1 cellular context compared by ENCODE assay signal in genomic region chr14:92786427-92786756, GRCh38.
A peak's percentile ranks its signal among the peaks of the same experiment; 100 is the strongest.
TF ChIP-seq lines count a peak whose summit lies in the region.

No MANE protein-coding gene starts in this region.

TF ChIP-seq in HCT116, 20 proteins besides CTCF, POLR2A, EP300 and RAD21:
- TF ChIP-seq ZNF274 (IDR thresholded peaks at IDR 0.05; ENCODE audit: low read depth, low read length) (no peak), CBX3 (IDR thresholded peaks at IDR 0.05; ENCODE audit: low read depth) (peak; percentile 87; the same call in 1 of the 2 replicates)
